ENCODE assay signal across 21 cellular contexts in genomic region chr14:102610968-102611811, GRCh38. TPM values are rescaled to one million over a fixed set of nuclear protein-coding genes. Genes with fewer than 3 reads are reported as not detected.
DNase-seq lines count a peak whose midpoint lies in the region; ATAC-seq, FAIRE-seq and TF ChIP-seq lines count a peak whose summit lies in the region.
"Had no signal": no experiment of that assay in that cellular context is flagged by ENCODE, and none has a peak within 500 bp of the region (broad histone marks: within the 10 kb centered on the region; RNA-seq: fewer than 3 reads in every experiment).

No MANE protein-coding gene starts in this region.

- no peak for DNase-seq in GM19239 (ENCODE audit: insufficient read length, low spot score)
- DNase-seq in OCI-M1 (lab: John Stamatoyannopoulos, UW), result peak; percentile 57
- DNase-seq in endothelial cell (ENCODE audit: low spot score), result no peak
- DNase-seq in heart right ventricle, result no peak
- no peak for DNase-seq in T-helper 2 cell treated with Interferon-gamma antibody and Interleukin-4, amounts not matched to agents 5 μg/mL and 100 μg/mL, for 36 hours (ENCODE audit: low spot score)
- DNase-seq in putamen (ENCODE audit: low spot score), result no peak
- DNase-seq: activated CD4-positive, alpha-beta T cell treated with anti-CD3 and anti-CD28 coated beads for 36 hours; amygdala; CD4-positive, alpha-beta memory T cell; DMS79 treated with DMSO at 0.1 percent for 48 hours; effector memory CD4-positive, alpha-beta T cell; islet precursor cell; NCI-H1417 treated with DMSO at 0.1 percent for 48 hours; NCI-H2171; NCI-H82; Right ventricle myocardium superior; stimulated activated naive CD8-positive, alpha-beta T cell treated with anti-CD3 and anti-CD28 coated beads, Interleukin-15, amount 100 ng/mL, for 72 hours; T-helper 2 cell had no signal

- peaks cover 92% of the 10 kb centered on the region for H4K20me1 ChIP-seq in BLaER1

- H3K36me3 ChIP-seq in BLaER1, result peaks cover 41% of the 10 kb centered on the region
- H3K36me3 ChIP-seq in heart right ventricle, result no peaks in the 10 kb centered on the region

- H3K27ac ChIP-seq in BLaER1 (peak overlapping the region; percentile 63), heart right ventricle (no peak overlapping the region)

- H3K27me3 ChIP-seq in BLaER1 (no peaks in the 10 kb centered on the region), heart right ventricle (no peaks in the 10 kb centered on the region)

- peaks cover 4% of the 10 kb centered on the region for H3K36me3 Mint-ChIP-seq in endothelial cell (ENCODE audit: low read depth, unreplicated experiment)
- H3K36me3 Mint-ChIP-seq in T-helper 2 cell treated with Interferon-gamma antibody and Interleukin-4, amounts not matched to agents 5 μg/mL and 100 μg/mL, for 36 hours (ENCODE audit: low read depth), result peaks cover 17% of the 10 kb centered on the region

- H3K9me3 Mint-ChIP-seq in endothelial cell (ENCODE audit: unreplicated experiment), result no peaks in the 10 kb centered on the region
- no peaks in the 10 kb centered on the region for H3K9me3 Mint-ChIP-seq in T-helper 2 cell treated with Interferon-gamma antibody and Interleukin-4, amounts not matched to agents 5 μg/mL and 100 μg/mL, for 36 hours
- H3K9me3 Mint-ChIP-seq: nephron; stimulated activated naive CD8-positive, alpha-beta T cell treated with anti-CD3 and anti-CD28 coated beads, Interleukin-15, amount 100 ng/mL, for 72 hours had no signal

- intact Hi-C loops in heart right ventricle (cut with DNase I), result no loop called here

- 0 out of 2 replicates have a peak, but pooled peaks cover 4% of the 10 kb centered on the region for H3K9me3 ChIP-seq in BLaER1
- no peaks in the 10 kb centered on the region for H3K9me3 ChIP-seq in heart right ventricle

- no peaks in the 10 kb centered on the region for H3K27me3 Mint-ChIP-seq in endothelial cell (ENCODE audit: unreplicated experiment)
- H3K27me3 Mint-ChIP-seq in T-helper 2 cell treated with Interferon-gamma antibody and Interleukin-4, amounts not matched to agents 5 μg/mL and 100 μg/mL, for 36 hours (ENCODE audit: low read depth), result no peaks in the 10 kb centered on the region
- H3K27me3 Mint-ChIP-seq: activated CD4-positive, alpha-beta T cell treated with anti-CD3 and anti-CD28 coated beads for 36 hours; CD4-positive, alpha-beta memory T cell; stimulated activated naive CD8-positive, alpha-beta T cell treated with anti-CD3 and anti-CD28 coated beads, Interleukin-15, amount 100 ng/mL, for 72 hours had no signal

- peaks cover 11% of the 10 kb centered on the region for H3K4me1 Mint-ChIP-seq in endothelial cell (ENCODE audit: unreplicated experiment)
- peaks cover 15% of the 10 kb centered on the region for H3K4me1 Mint-ChIP-seq in T-helper 2 cell treated with Interferon-gamma antibody and Interleukin-4, amounts not matched to agents 5 μg/mL and 100 μg/mL, for 36 hours (ENCODE audit: low read depth)
- H3K4me1 Mint-ChIP-seq: nephron had no signal

- peak overlapping the region; percentile 25; the same call in 1 of the 2 replicates for H3K4me3 ChIP-seq in BLaER1
- H3K4me3 ChIP-seq in heart right ventricle, result no peak overlapping the region

- peak; percentile 70 for FAIRE-seq in GM19239 (lab: Jason Lieb, UNC)

- 78 to 86% methylated on average over 5 of the region's 5 CpGs for WGBS in heart right ventricle, 2 donors

- no peak for ATAC-seq in heart right ventricle
- ATAC-seq in GM19395 (IDR thresholded peaks at IDR 0.05; ENCODE audit: unreplicated experiment), result no peak
- ATAC-seq: activated CD4-positive, alpha-beta T cell treated with anti-CD3 and anti-CD28 coated beads for 36 hours; stimulated activated naive CD8-positive, alpha-beta T cell treated with anti-CD3 and anti-CD28 coated beads, Interleukin-15, amount 100 ng/mL, for 72 hours had no signal

- peaks cover 90% of the 10 kb centered on the region for H3K4me1 ChIP-seq in BLaER1
- peaks cover 0 to 16% (median 8%) of the 10 kb centered on the region in 9 donors for H3K4me1 ChIP-seq in heart right ventricle

- H3K4me3 Mint-ChIP-seq in endothelial cell (ENCODE audit: unreplicated experiment), result peak overlapping the region; percentile 10
- no peak overlapping the region for H3K4me3 Mint-ChIP-seq in T-helper 2 cell treated with Interferon-gamma antibody and Interleukin-4, amounts not matched to agents 5 μg/mL and 100 μg/mL, for 36 hours
- H3K4me3 Mint-ChIP-seq: activated CD4-positive, alpha-beta T cell treated with anti-CD3 and anti-CD28 coated beads for 36 hours; CD4-positive, alpha-beta memory T cell; nephron; stimulated activated naive CD8-positive, alpha-beta T cell treated with anti-CD3 and anti-CD28 coated beads, Interleukin-15, amount 100 ng/mL, for 72 hours had no signal

- H3K9ac ChIP-seq in BLaER1, result peak overlapping the region; percentile 53

- TF ChIP-seq CTCF in endothelial cell (IDR thresholded peaks at IDR 0.05; ENCODE audit: unreplicated experiment), result no peak
- no peak for TF ChIP-seq CTCF in heart right ventricle (IDR thresholded peaks at IDR 0.05)

- H3K27ac Mint-ChIP-seq in endothelial cell (ENCODE audit: unreplicated experiment), result peak overlapping the region; percentile 39
- no peak overlapping the region for H3K27ac Mint-ChIP-seq in T-helper 2 cell treated with Interferon-gamma antibody and Interleukin-4, amounts not matched to agents 5 μg/mL and 100 μg/mL, for 36 hours
- H3K27ac Mint-ChIP-seq: activated CD4-positive, alpha-beta T cell treated with anti-CD3 and anti-CD28 coated beads for 36 hours; CD4-positive, alpha-beta memory T cell; nephron; stimulated activated naive CD8-positive, alpha-beta T cell treated with anti-CD3 and anti-CD28 coated beads, Interleukin-15, amount 100 ng/mL, for 72 hours had no signal

- peak overlapping the region; percentile 73 for H3K4me2 ChIP-seq in BLaER1

RNA-seq across cellular contexts. Expression of gene RCOR1, which starts 18.7 kb away (rescaled TPM):
- total RNA-seq in endothelial cell (ENCODE audit: unreplicated experiment), result 51.6 TPM
- total RNA-seq in heart right ventricle, result 10 to 100 TPM; 11.1 to 16.9 (median 13.2) TPM
- 1 to 10 TPM; 3.1 to 5.7 TPM for polyA plus RNA-seq in heart right ventricle
